ENCODE assay signal across 8 cellular contexts in the genomic region with DNA sequence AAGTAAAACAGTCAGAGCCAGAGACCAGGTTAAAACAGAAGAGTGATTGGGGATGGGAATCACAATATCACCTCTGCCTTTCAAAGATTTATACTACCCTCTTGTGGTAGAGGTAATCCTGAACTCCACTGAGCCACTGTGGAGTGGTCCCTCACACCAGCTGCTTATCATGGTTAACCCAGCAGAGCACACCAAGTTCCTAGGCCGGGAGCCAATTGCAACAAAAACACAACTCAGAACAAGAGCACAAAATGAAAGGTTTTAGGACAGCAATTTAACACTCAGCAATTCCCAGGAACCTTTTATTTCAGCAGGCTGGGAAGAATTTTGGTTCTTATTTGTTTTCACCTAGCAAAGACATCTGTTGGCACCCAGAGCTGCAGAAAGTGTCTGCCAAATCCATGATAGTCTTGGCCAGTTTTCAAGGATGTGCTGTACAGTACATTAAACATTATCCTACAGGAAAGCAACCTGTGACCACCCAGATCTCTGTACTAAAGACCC.
A peak's percentile ranks its signal among the peaks of the same experiment; 100 is the strongest.
DNase-seq lines count a peak whose midpoint lies in the region; ATAC-seq and TF ChIP-seq lines count a peak whose summit lies in the region.

No MANE protein-coding gene starts in this region.

- no peaks in the 10 kb centered on the region for H3K27me3 Mint-ChIP-seq in activated naive CD8-positive, alpha-beta T cell treated with anti-CD3 and anti-CD28 coated beads for 36 hours

- TF ChIP-seq CTCF in RWPE1 (conservative IDR thresholded peaks at IDR 0.05; ENCODE audit: low read depth) (no peak; the same call in 1 of the 2 replicates), heart right ventricle (IDR thresholded peaks at IDR 0.05) (peak in 6 of 9 donors; percentile 12 to 47 (median 36)), thyroid gland (IDR thresholded peaks at IDR 0.05) (peak in 3 of 6 experiments; percentile 23 to 40 (median 24)), upper lobe of left lung (IDR thresholded peaks at IDR 0.05) (peak in 1 of 6 experiments; percentile 35)

- H3K4me3 Mint-ChIP-seq in activated naive CD8-positive, alpha-beta T cell treated with anti-CD3 and anti-CD28 coated beads for 36 hours, result no peak overlapping the region

- 9 to 16% methylated on average over 1 of the region's 1 CpG for WGBS in heart right ventricle, 2 donors
- 0 to 10% methylated on average over 1 of the region's 1 CpG for WGBS in thyroid gland, 2 donors
- WGBS in upper lobe of left lung, 2 donors, result 19 to 38% methylated on average over 1 of the region's 1 CpG

- H3K4me1 ChIP-seq in heart right ventricle (no peaks in the 10 kb centered on the region), thyroid gland (no peaks in the 10 kb centered on the region), upper lobe of left lung (no peaks in the 10 kb centered on the region)

- no peak overlapping the region for H3K27ac Mint-ChIP-seq in activated naive CD8-positive, alpha-beta T cell treated with anti-CD3 and anti-CD28 coated beads for 36 hours

- POLR2A ChIA-PET in RWPE1 (lab: Yijun Ruan, JAX; ENCODE audit: low non-redundant PET), result no interaction called here

- no peaks in the 10 kb centered on the region for H3K4me1 Mint-ChIP-seq in activated naive CD8-positive, alpha-beta T cell treated with anti-CD3 and anti-CD28 coated beads for 36 hours

- ATAC-seq in heart right ventricle (peak in 7 of 8 donors; percentile 47 to 96 (median 63)), upper lobe of left lung (ENCODE audit: low FRiP score in 2 of 2) (no peak)

- TF ChIP-seq EP300 in upper lobe of left lung (IDR thresholded peaks at IDR 0.05), result no peak

- H3K27ac ChIP-seq in RWPE1, result no peak overlapping the region
- H3K27ac ChIP-seq in heart right ventricle, result no peak overlapping the region
- H3K27ac ChIP-seq in thyroid gland, result no peak overlapping the region
- H3K27ac ChIP-seq in upper lobe of left lung, result no peak overlapping the region

- TF ChIP-seq POLR2A in thyroid gland (IDR thresholded peaks at IDR 0.05) (no peak), upper lobe of left lung (IDR thresholded peaks at IDR 0.05) (no peak)

- H3K9me3 Mint-ChIP-seq in activated naive CD8-positive, alpha-beta T cell treated with anti-CD3 and anti-CD28 coated beads for 36 hours, result no peaks in the 10 kb centered on the region

- H3K4me3 ChIP-seq in heart right ventricle (no peak overlapping the region), thyroid gland (replicated peaks in 1 of 3) (no peak overlapping the region), upper lobe of left lung (no peak overlapping the region)

- H3K36me3 Mint-ChIP-seq in activated naive CD8-positive, alpha-beta T cell treated with anti-CD3 and anti-CD28 coated beads for 36 hours, result no peaks in the 10 kb centered on the region

- H3K9me3 ChIP-seq in heart right ventricle (no peaks in the 10 kb centered on the region), thyroid gland (no peaks in the 10 kb centered on the region), upper lobe of left lung (no peaks in the 10 kb centered on the region)

- H3K36me3 ChIP-seq in heart right ventricle (no peaks in the 10 kb centered on the region), thyroid gland (no peaks in the 10 kb centered on the region), upper lobe of left lung (no peaks in the 10 kb centered on the region)

- intact Hi-C loops in heart right ventricle (cut with DNase I) (loop anchor here in 2 of 10 donors (10.0 kb wide), 2 partner anchors 98 to 202 kb away; no protein-coding TSS in a partner anchor), thyroid gland (cut with DNase I) (no loop called here)

- no peaks in the 10 kb centered on the region for H3K27me3 ChIP-seq in heart right ventricle
- H3K27me3 ChIP-seq in thyroid gland, result no peaks in the 10 kb centered on the region
- no peaks in the 10 kb centered on the region for H3K27me3 ChIP-seq in upper lobe of left lung

- DNase-seq in DMS79 treated with DMSO at 0.1 percent for 48 hours (lab: John Stamatoyannopoulos, UW) (peak; percentile 3), DMS79 (lab: John Stamatoyannopoulos, UW) (no peak), RWPE1 (ENCODE audit: low spot score) (peak; percentile 14), heart right ventricle (peak in 1 of 2 donors; percentile 19), thyroid gland (peak; percentile 67 to 73), NOMO-1 treated with DMSO at 0.1 percent for 48 hours (lab: John Stamatoyannopoulos, UW; ENCODE audit: unreplicated experiment) (no peak), upper lobe of left lung (no peak)
- no peak for DNase-seq in activated naive CD8-positive, alpha-beta T cell treated with anti-CD3 and anti-CD28 coated beads for 36 hours

- CTCF ChIA-PET in RWPE1 (lab: Yijun Ruan, JAX), result interaction anchor here (0.5 to 0.8 kb wide), 5 partner anchors 22 to 1369 kb away, joined by 3 to 6 read pairs (median 3); no protein-coding TSS in a partner anchor

Comparison
In these comparisons a context has a peak if more than half of its experiments do, and no peak if none do; other contexts are left out.
1. DNase-seq: peak in DMS79 treated with DMSO at 0.1 percent for 48 hours (single experiment), RWPE1 (single experiment) and thyroid gland (2 of 2); none in DMS79 (single experiment), NOMO-1 treated with DMSO at 0.1 percent for 48 hours (single experiment), activated naive CD8-positive, alpha-beta T cell treated with anti-CD3 and anti-CD28 coated beads for 36 hours (single experiment) and upper lobe of left lung (0 of 2).
2. ATAC-seq: peak in heart right ventricle (7 of 8); none in upper lobe of left lung (0 of 2).